Comparison of ENCODE assay signal across 23 cellular contexts in genomic region chr9:126938332-126938731, GRCh38. TPM values are rescaled to one million over a fixed set of nuclear protein-coding genes. Genes with fewer than 3 reads are reported as not detected.
DNase-seq lines count a peak whose midpoint lies in the region; ATAC-seq and TF ChIP-seq lines count a peak whose summit lies in the region.
"Had no signal": no experiment of that assay in that cellular context is flagged by ENCODE, and none has a peak within 500 bp of the region (broad histone marks: within the 10 kb centered on the region; RNA-seq: fewer than 3 reads in every experiment).

No MANE protein-coding gene starts in this region.

- H3K4ac ChIP-seq in trophoblast cell (ENCODE audit: low read depth, low read length), result no peak overlapping the region

- H3K23ac ChIP-seq in trophoblast cell (ENCODE audit: low read length), result peak overlapping the region; percentile 27

- H4K8ac ChIP-seq in trophoblast cell (ENCODE audit: low read depth, low read length), result no peak overlapping the region

- ATAC-seq in heart left ventricle (peak in 3 of 4 donors; percentile 6 to 35 (median 29)), Right ventricle myocardium inferior (no peak), HG03520 (IDR thresholded peaks at IDR 0.05; ENCODE audit: unreplicated experiment) (no peak)
- ATAC-seq in activated T-helper 17 cell treated with anti-CD3 and anti-CD28 coated beads, Interleukin-2, amount 50 U/mL, for 72 hours (replicated peaks), result no peak
- ATAC-seq: K562 had no signal

- no peaks in the 10 kb centered on the region for H3K27me3 Mint-ChIP-seq in activated T-helper 17 cell treated with anti-CD3 and anti-CD28 coated beads, Interleukin-2, amount 50 U/mL, for 72 hours

- POLR2A ChIA-PET in HEK293 (lab: Yijun Ruan, JAX), result interaction anchor here (0.7 kb wide), 1 partner anchor 242 kb away, joined by 4 read pairs; no protein-coding TSS in a partner anchor

- peak overlapping the region; percentile 14 for H3K27ac Mint-ChIP-seq in activated T-helper 17 cell treated with anti-CD3 and anti-CD28 coated beads, Interleukin-2, amount 50 U/mL, for 72 hours
- H3K27ac Mint-ChIP-seq: CD4-positive, CD25-positive, alpha-beta regulatory T cell had no signal

- no peak overlapping the region for H3K9ac ChIP-seq in trophoblast cell (ENCODE audit: low read length)
- H3K9ac ChIP-seq: BLaER1 had no signal

- intact Hi-C loops in heart left ventricle (cut with DNase I) (loop anchor here in 1 of 10 donors (2.0 kb wide), 1 partner anchor 262 kb away; no protein-coding TSS in a partner anchor), Right ventricle myocardium inferior (cut with DNase I) (no loop called here)

- H3K79me2 ChIP-seq in trophoblast cell (ENCODE audit: control insufficient read depth, insufficient read depth, low read length, poor library complexity), result no peaks in the 10 kb centered on the region

- no peak overlapping the region for H3K4me2 ChIP-seq in trophoblast cell (ENCODE audit: low read length)
- H3K4me2 ChIP-seq: BLaER1 had no signal

- H3K4me3 ChIP-seq in heart left ventricle (no peak overlapping the region), HEK293 (ENCODE audit: low read depth, low read length) (no peak overlapping the region), trophoblast cell (ENCODE audit: low read depth, low read length) (no peak overlapping the region)
- H3K4me3 ChIP-seq: BLaER1, HAP-1, K562 had no signal

- H3K27ac ChIP-seq in heart left ventricle, result no peak overlapping the region
- H3K27ac ChIP-seq in HEK293 (ENCODE audit: extremely low read depth, low read depth, low read length), result no peak overlapping the region
- no peak overlapping the region for H3K27ac ChIP-seq in trophoblast cell (ENCODE audit: low read depth, low read length)
- H3K27ac ChIP-seq: BLaER1 had no signal

- H3K36me3 ChIP-seq in heart left ventricle (no peaks in the 10 kb centered on the region), HEK293 (ENCODE audit: control insufficient read depth in 2 of 2, insufficient read depth in 1 of 2, low read length in 2 of 2) (no peaks in the 10 kb centered on the region), trophoblast cell (ENCODE audit: control insufficient read depth in 1 of 2, insufficient read depth in 2 of 2, low read length in 2 of 2) (no peaks in the 10 kb centered on the region)
- H3K36me3 ChIP-seq: BLaER1, HAP-1 had no signal

- H3K4me1 Mint-ChIP-seq in activated T-helper 17 cell treated with anti-CD3 and anti-CD28 coated beads, Interleukin-2, amount 50 U/mL, for 72 hours, result peaks cover 5% of the 10 kb centered on the region

- no peaks in the 10 kb centered on the region for H3K79me1 ChIP-seq in trophoblast cell (ENCODE audit: low read length)

- H3K27me3 ChIP-seq in heart left ventricle (no peaks in the 10 kb centered on the region), trophoblast cell (ENCODE audit: insufficient read depth, low read length) (no peaks in the 10 kb centered on the region)
- H3K27me3 ChIP-seq: BLaER1 had no signal

- no peaks in the 10 kb centered on the region for H3K9me3 Mint-ChIP-seq in activated T-helper 17 cell treated with anti-CD3 and anti-CD28 coated beads, Interleukin-2, amount 50 U/mL, for 72 hours
- H3K9me3 Mint-ChIP-seq: CD4-positive, CD25-positive, alpha-beta regulatory T cell had no signal

- H3K14ac ChIP-seq in trophoblast cell (ENCODE audit: low read length), result no peak overlapping the region

- H3K9me3 ChIP-seq in heart left ventricle (peaks cover 0 to 5% (median 0%) of the 10 kb centered on the region in 12 donors), HEK293 (ENCODE audit: control insufficient read depth, insufficient read depth, low read depth, low read length) (no peaks in the 10 kb centered on the region), trophoblast cell (ENCODE audit: insufficient read depth, low read depth, low read length) (no peaks in the 10 kb centered on the region)
- H3K9me3 ChIP-seq: BLaER1, HAP-1 had no signal

- H3K4me1 ChIP-seq in heart left ventricle, result peaks cover 0 to 49% (median 17%) of the 10 kb centered on the region in 12 donors
- no peaks in the 10 kb centered on the region for H3K4me1 ChIP-seq in HEK293 (ENCODE audit: control insufficient read depth, insufficient read depth, low read length)
- no peaks in the 10 kb centered on the region for H3K4me1 ChIP-seq in trophoblast cell (ENCODE audit: control insufficient read depth in 1 of 2, insufficient read depth in 2 of 2, low read length in 2 of 2)
- H3K4me1 ChIP-seq: BLaER1, HAP-1 had no signal

- CTCF ChIA-PET in HEK293 (lab: Yijun Ruan, JAX), result interaction anchor here (1.6 to 11.2 kb wide), 3 partner anchors 14 to 263 kb away, joined by 4 to 188 read pairs (median 8); no protein-coding TSS in a partner anchor

- H3K36me3 Mint-ChIP-seq in activated T-helper 17 cell treated with anti-CD3 and anti-CD28 coated beads, Interleukin-2, amount 50 U/mL, for 72 hours (ENCODE audit: low read depth), result no peaks in the 10 kb centered on the region
- H3K36me3 Mint-ChIP-seq: CD4-positive, CD25-positive, alpha-beta regulatory T cell had no signal

- 77 to 84% (median 81%) methylated on average over 4 of the region's 4 CpGs for WGBS in heart left ventricle, 4 donors
- WGBS in trophoblast cell (ENCODE audit: extremely low coverage, insufficient coverage, insufficient read length), result no CpG with 5 or more reads among the region's 4 CpGs

- no peak overlapping the region for H2BK12ac ChIP-seq in trophoblast cell (ENCODE audit: low read length)

- no peak for TF ChIP-seq CTCF in heart left ventricle (IDR thresholded peaks at IDR 0.05)
- TF ChIP-seq CTCF in HEK293 (tag by site-specific recombination; IDR thresholded peaks at IDR 0.05), result no peak

- H2BK120ac ChIP-seq in trophoblast cell (ENCODE audit: insufficient read depth, low read length, poor library complexity), result no peak overlapping the region

- no peak overlapping the region for H2BK5ac ChIP-seq in trophoblast cell (ENCODE audit: low read depth, low read length, poor library complexity)

- DNase-seq in heart left ventricle (no peak), Right ventricle myocardium inferior (ENCODE audit: missing footprints) (no peak), trophoblast cell (no peak), RPMI8226 (no peak), AG08396 (ENCODE audit: low spot score) (no peak)
- DNase-seq: 8988T; ACHN; CD4-positive, CD25-positive, alpha-beta regulatory T cell; GOT3; MV-4-11; NCI-H1105 treated with DMSO at 0.1 percent for 48 hours; NCI-H146; NCI-H2029; NCI-H446; NCI-H524 treated with DMSO at 0.1 percent for 48 hours; NCI-H774; SHP77 had no signal

- H3K18ac ChIP-seq in trophoblast cell (ENCODE audit: low read length), result no peak overlapping the region

- no peak overlapping the region for H4K91ac ChIP-seq in trophoblast cell (ENCODE audit: low read depth, low read length)

- TF ChIP-seq POLR2A in heart left ventricle (IDR thresholded peaks at IDR 0.05), result no peak

- H4K12ac ChIP-seq in trophoblast cell (ENCODE audit: low read depth, low read length), result no peak overlapping the region

- H3K4me3 Mint-ChIP-seq in activated T-helper 17 cell treated with anti-CD3 and anti-CD28 coated beads, Interleukin-2, amount 50 U/mL, for 72 hours, result no peak overlapping the region
- H3K4me3 Mint-ChIP-seq: CD4-positive, CD25-positive, alpha-beta regulatory T cell had no signal

- no peak overlapping the region for H2AK5ac ChIP-seq in trophoblast cell (ENCODE audit: low read length)

- no peak overlapping the region for H2AFZ ChIP-seq in trophoblast cell (ENCODE audit: insufficient read depth, low read length, poor library complexity)

TF ChIP-seq in HEK293, 187 proteins besides CTCF, POLR2A, EP300 and RAD21:
- TF ChIP-seq PRDM10 (tag by site-specific recombination; IDR thresholded peaks at IDR 0.05) (no peak), EGR2 (tag by site-specific recombination; IDR thresholded peaks at IDR 0.05; ENCODE audit: low read depth) (peak; percentile 72), ZFHX2 (tag by site-specific recombination; conservative IDR thresholded peaks at IDR 0.05) (peak; percentile 78)

RNA-seq across cellular contexts. Expression of gene RALGPS1, which starts 23.8 kb away (rescaled TPM):
- total RNA-seq in heart left ventricle (10 to 100 TPM in 8 of 9 donors, 1 to 10 TPM in 1; 9.7 to 21.8 (median 14.4) TPM), Right ventricle myocardium inferior (15.3 TPM)
- 10 to 100 TPM in 1 of 2 donors, 1 to 10 TPM in 1; 8.0 to 15.8 TPM for polyA plus RNA-seq in heart left ventricle
- 1 to 10 TPM; 2.3 to 3.4 TPM for total RNA-seq in activated T-helper 17 cell treated with anti-CD3 and anti-CD28 coated beads, Interleukin-2, amount 50 U/mL, for 72 hours
- 2.5 and 2.9 TPM in 2 replicates for polyA plus RNA-seq in trophoblast cell (2013)

Comparison
In these comparisons a context has a peak if more than half of its experiments do, and no peak if none do; other contexts are left out.
1. ATAC-seq: peak in heart left ventricle (3 of 4); none in Right ventricle myocardium inferior (single experiment), activated T-helper 17 cell treated with anti-CD3 and anti-CD28 coated beads, Interleukin-2, amount 50 U/mL, for 72 hours (single experiment) and HG03520 (single experiment).